ENCODE assay signal across 27 cellular contexts in the genomic region with DNA sequence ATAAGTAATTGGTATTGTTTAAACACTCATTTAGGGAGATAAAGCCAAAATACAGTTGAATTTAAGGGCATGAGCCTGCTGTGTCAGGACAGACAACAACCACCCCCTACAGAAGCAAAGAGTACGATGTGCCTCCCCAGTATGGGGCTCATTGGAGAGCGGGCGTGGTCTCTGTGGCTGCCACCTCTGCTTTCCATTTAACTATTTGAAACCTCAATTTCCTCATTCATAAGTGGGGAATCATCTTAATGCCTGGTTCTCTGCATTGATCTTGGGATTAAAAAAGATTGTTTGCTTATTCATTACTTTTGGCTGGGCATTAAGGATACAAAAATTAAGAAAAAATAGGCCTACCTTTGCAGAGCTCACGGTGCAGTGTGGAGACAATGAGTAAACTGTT. TPM values are rescaled to one million over a fixed set of nuclear protein-coding genes. Genes with fewer than 3 reads are reported as not detected.
"Had no signal": no experiment of that assay in that cellular context is flagged by ENCODE, and none has a peak within 500 bp of the region (broad histone marks: within the 10 kb centered on the region; RNA-seq: fewer than 3 reads in every experiment).

No MANE protein-coding gene starts in this region.

- DNase-seq: activated CD4-positive, alpha-beta T cell treated with anti-CD3 and anti-CD28 coated beads for 48 hours; activated CD4-positive, alpha-beta T cell treated with anti-CD3 and anti-CD28 coated beads, Interleukin-2, amount 50 U/mL, for 48 hours; activated CD8-positive, alpha-beta memory T cell treated with anti-CD3 and anti-CD28 coated beads for 24 hours; activated effector memory CD4-positive, alpha-beta T cell treated with Interleukin-2 at 50 U/mL for 16 hours; activated naive CD4-positive, alpha-beta T cell treated with Interleukin-2 at 50 U/mL for 16 hours; anterior cingulate cortex; dermis blood vessel endothelial cell; effector CD4-positive, alpha-beta T cell; gastrocnemius medialis; hippocampal formation; left lung; mesendoderm; natural killer cell; right cardiac atrium; stimulated activated CD4-positive, alpha-beta T cell treated with anti-CD3 and anti-CD28 coated beads, Interleukin-2, amount 100 ng/mL, for 48 hours; stimulated activated naive CD8-positive, alpha-beta T cell treated with anti-CD3 and anti-CD28 coated beads, Interleukin-15, Interleukin-2, amounts not matched to agents 100 U/mL and 50 U/mL, for 24 hours; T-helper 9 cell; trophoblast cell had no signal

- H3K4me1 Mint-ChIP-seq: natural killer cell had no signal

- ATAC-seq: activated CD4-positive, CD25-positive, alpha-beta regulatory T cell treated with anti-CD3 and anti-CD28 coated beads, Interleukin-2, amount 50 U/mL, for 24 hours; gastrocnemius medialis; left lung; natural killer cell; right cardiac atrium; stimulated activated naive CD8-positive, alpha-beta T cell treated with anti-CD3 and anti-CD28 coated beads, Interleukin-15, Interleukin-2, amounts not matched to agents 100 U/mL and 50 U/mL, for 24 hours had no signal

- H3K4me3 ChIP-seq: gastrocnemius medialis, left lung, lung, thoracic aorta had no signal

- H3K27me3 ChIP-seq: gastrocnemius medialis, left lung had no signal

- H3K36me3 Mint-ChIP-seq: activated naive CD8-positive, alpha-beta T cell; natural killer cell had no signal

- H3K27ac ChIP-seq: gastrocnemius medialis, left lung, thoracic aorta, VCaP had no signal

- H3K4me1 ChIP-seq: left lung had no signal

- H3K4me3 Mint-ChIP-seq: activated naive CD8-positive, alpha-beta T cell; natural killer cell had no signal

- FAIRE-seq: colon, TTC549, urothelium cell line had no signal

- H3K27ac Mint-ChIP-seq: activated naive CD8-positive, alpha-beta T cell; natural killer cell had no signal

- H3K9me3 ChIP-seq: gastrocnemius medialis, left lung, thoracic aorta had no signal

- H3K36me3 ChIP-seq: gastrocnemius medialis, left lung, thoracic aorta had no signal

RNA-seq across cellular contexts. Expression of a gene that starts 21.4 kb away (rescaled TPM):
- total RNA-seq: mononuclear cell, natural killer cell had no signal
